3 cellular contexts compared by ENCODE assay signal in the genomic region with DNA sequence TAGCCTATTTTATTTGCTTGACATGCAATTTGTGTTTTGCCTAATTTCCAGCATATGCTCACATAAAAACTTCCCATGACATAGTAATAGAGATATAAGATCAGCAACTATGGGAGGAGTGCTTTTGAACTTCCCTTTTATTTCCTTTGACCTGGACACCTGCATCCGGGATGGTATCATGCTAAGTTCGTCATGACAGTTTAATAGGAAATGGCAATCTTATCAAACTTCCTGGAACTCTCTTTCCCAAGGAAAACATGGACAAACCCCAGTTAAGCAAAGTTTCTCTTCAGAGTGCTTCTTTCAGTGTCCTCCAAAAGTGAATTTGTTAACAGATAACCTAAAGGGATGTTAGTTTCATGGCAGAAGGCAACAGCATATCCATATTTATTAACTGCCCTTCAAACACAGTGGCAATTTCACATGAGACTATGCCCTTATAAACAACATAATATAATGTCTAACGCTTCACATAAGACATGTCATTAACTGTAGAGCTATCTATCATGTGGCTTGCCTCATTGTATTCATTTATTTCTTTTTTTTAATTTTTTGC.
A peak's percentile ranks its signal among the peaks of the same experiment; 100 is the strongest.
TF ChIP-seq lines count a peak whose summit lies in the region.

No MANE protein-coding gene starts in this region.

TF ChIP-seq in liver, 16 proteins besides CTCF, POLR2A, EP300 and RAD21:
- TF ChIP-seq, protein P1, sequence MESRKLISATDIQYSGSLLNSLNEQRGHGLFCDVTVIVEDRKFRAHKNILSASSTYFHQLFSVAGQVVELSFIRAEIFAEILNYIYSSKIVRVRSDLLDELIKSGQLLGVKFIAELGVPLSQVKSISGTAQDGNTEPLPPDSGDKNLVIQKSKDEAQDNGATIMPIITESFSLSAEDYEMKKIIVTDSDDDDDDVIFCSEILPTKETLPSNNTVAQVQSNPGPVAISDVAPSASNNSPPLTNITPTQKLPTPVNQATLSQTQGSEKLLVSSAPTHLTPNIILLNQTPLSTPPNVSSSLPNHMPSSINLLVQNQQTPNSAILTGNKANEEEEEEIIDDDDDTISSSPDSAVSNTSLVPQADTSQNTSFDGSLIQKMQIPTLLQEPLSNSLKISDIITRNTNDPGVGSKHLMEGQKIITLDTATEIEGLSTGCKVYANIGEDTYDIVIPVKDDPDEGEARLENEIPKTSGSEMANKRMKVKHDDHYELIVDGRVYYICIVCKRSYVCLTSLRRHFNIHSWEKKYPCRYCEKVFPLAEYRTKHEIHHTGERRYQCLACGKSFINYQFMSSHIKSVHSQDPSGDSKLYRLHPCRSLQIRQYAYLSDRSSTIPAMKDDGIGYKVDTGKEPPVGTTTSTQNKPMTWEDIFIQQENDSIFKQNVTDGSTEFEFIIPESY (IDR thresholded peaks at IDR 0.05) = no peak
- TF ChIP-seq EGR1 (IDR thresholded peaks at IDR 0.05; ENCODE audit: low read depth in 2 of 2) (peak in 1 of 2 donors; percentile 16), NR2F2 (IDR thresholded peaks at IDR 0.05) (peak; percentile 90)
- TF ChIP-seq, protein P2, sequence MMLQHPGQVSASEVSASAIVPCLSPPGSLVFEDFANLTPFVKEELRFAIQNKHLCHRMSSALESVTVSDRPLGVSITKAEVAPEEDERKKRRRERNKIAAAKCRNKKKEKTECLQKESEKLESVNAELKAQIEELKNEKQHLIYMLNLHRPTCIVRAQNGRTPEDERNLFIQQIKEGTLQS (IDR thresholded peaks at IDR 0.05) = no peak

TF ChIP-seq in HepG2, 621 proteins besides CTCF, POLR2A, EP300 and RAD21 (continued from another document):
- TF ChIP-seq, protein P3, sequence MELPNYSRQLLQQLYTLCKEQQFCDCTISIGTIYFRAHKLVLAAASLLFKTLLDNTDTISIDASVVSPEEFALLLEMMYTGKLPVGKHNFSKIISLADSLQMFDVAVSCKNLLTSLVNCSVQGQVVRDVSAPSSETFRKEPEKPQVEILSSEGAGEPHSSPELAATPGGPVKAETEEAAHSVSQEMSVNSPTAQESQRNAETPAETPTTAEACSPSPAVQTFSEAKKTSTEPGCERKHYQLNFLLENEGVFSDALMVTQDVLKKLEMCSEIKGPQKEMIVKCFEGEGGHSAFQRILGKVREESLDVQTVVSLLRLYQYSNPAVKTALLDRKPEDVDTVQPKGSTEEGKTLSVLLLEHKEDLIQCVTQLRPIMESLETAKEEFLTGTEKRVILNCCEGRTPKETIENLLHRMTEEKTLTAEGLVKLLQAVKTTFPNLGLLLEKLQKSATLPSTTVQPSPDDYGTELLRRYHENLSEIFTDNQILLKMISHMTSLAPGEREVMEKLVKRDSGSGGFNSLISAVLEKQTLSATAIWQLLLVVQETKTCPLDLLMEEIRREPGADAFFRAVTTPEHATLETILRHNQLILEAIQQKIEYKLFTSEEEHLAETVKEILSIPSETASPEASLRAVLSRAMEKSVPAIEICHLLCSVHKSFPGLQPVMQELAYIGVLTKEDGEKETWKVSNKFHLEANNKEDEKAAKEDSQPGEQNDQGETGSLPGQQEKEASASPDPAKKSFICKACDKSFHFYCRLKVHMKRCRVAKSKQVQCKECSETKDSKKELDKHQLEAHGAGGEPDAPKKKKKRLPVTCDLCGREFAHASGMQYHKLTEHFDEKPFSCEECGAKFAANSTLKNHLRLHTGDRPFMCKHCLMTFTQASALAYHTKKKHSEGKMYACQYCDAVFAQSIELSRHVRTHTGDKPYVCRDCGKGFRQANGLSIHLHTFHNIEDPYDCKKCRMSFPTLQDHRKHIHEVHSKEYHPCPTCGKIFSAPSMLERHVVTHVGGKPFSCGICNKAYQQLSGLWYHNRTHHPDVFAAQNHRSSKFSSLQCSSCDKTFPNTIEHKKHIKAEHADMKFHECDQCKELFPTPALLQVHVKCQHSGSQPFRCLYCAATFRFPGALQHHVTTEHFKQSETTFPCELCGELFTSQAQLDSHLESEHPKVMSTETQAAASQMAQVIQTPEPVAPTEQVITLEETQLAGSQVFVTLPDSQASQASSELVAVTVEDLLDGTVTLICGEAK (IDR thresholded peaks at IDR 0.05) = no peak
- TF ChIP-seq, protein P3 (CRISPR knock-in tag; IDR thresholded peaks at IDR 0.05) = no peak
- TF ChIP-seq ZFY (CRISPR knock-in tag; IDR thresholded peaks at IDR 0.05) (no peak), ZNF225 (CRISPR knock-in tag; IDR thresholded peaks at IDR 0.05) (no peak), RBAK (CRISPR knock-in tag; IDR thresholded peaks at IDR 0.05) (no peak), SCMH1 (CRISPR knock-in tag; IDR thresholded peaks at IDR 0.05; ENCODE audit: borderline replicate concordance) (no peak), SAP130 (CRISPR knock-in tag; IDR thresholded peaks at IDR 0.05; ENCODE audit: low read depth) (no peak), ADNP (CRISPR knock-in tag; IDR thresholded peaks at IDR 0.05) (no peak)
- TF ChIP-seq, protein P4, sequence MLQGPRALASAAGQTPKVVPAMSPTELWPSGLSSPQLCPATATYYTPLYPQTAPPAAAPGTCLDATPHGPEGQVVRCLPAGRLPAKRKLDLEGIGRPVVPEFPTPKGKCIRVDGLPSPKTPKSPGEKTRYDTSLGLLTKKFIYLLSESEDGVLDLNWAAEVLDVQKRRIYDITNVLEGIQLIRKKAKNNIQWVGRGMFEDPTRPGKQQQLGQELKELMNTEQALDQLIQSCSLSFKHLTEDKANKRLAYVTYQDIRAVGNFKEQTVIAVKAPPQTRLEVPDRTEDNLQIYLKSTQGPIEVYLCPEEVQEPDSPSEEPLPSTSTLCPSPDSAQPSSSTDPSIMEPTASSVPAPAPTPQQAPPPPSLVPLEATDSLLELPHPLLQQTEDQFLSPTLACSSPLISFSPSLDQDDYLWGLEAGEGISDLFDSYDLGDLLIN (CRISPR knock-in tag; IDR thresholded peaks at IDR 0.05; ENCODE audit: borderline replicate concordance) = no peak
TF ChIP-seq in HepG2: peak in this region for 0.

TF ChIP-seq in K562, 482 proteins besides CTCF, POLR2A, EP300 and RAD21 (continued from another document and continues in another):
- no peak for TF ChIP-seq FOXA3 (CRISPR knock-in tag; conservative IDR thresholded peaks at IDR 0.05 in 1 of 2, IDR thresholded peaks at IDR 0.05 in 1 of 2)
- TF ChIP-seq SP1 (CRISPR knock-in tag; IDR thresholded peaks at IDR 0.05) = no peak
- TF ChIP-seq ZNF766 (CRISPR knock-in tag; conservative IDR thresholded peaks at IDR 0.05) = no peak
- no peak for TF ChIP-seq U2AF2 (optimal IDR thresholded peaks at IDR 0.05; ENCODE audit: low read depth, low read length)
- no peak for TF ChIP-seq TEAD2 (tag; IDR thresholded peaks at IDR 0.05)
- TF ChIP-seq DNMT1 (IDR thresholded peaks at IDR 0.05) = no peak
- TF ChIP-seq ESRRB (CRISPR knock-in tag; IDR thresholded peaks at IDR 0.05; ENCODE audit: borderline replicate concordance) = no peak
- no peak for TF ChIP-seq POLR2B (IDR thresholded peaks at IDR 0.05; ENCODE audit: low read depth, partially characterized antibody)
- TF ChIP-seq CREBBP (IDR thresholded peaks at IDR 0.05; ENCODE audit: low read depth, low read length) = no peak
- TF ChIP-seq PHF21A (IDR thresholded peaks at IDR 0.05; ENCODE audit: borderline replicate concordance, low read depth) = no peak
- no peak for TF ChIP-seq GATAD2B (IDR thresholded peaks at IDR 0.05; ENCODE audit: borderline replicate concordance)
- no peak for TF ChIP-seq ZNF830 (CRISPR knock-in tag; IDR thresholded peaks at IDR 0.05)
- TF ChIP-seq SMARCB1 (IDR thresholded peaks at IDR 0.05; ENCODE audit: insufficient read length, low read depth) = no peak
- TF ChIP-seq RERE (CRISPR knock-in tag; IDR thresholded peaks at IDR 0.05; ENCODE audit: borderline replicate concordance) = no peak
- no peak for TF ChIP-seq SETDB1 (IDR thresholded peaks at IDR 0.05; ENCODE audit: low read length)
- peak; percentile 56; the same call in 1 of the 2 replicates for TF ChIP-seq ZNF175 (CRISPR knock-in tag; IDR thresholded peaks at IDR 0.05; ENCODE audit: low read depth)
- TF ChIP-seq MCM2 (IDR thresholded peaks at IDR 0.05; ENCODE audit: low read depth) = no peak
- no peak for TF ChIP-seq HINFP (tag; conservative IDR thresholded peaks at IDR 0.05; ENCODE audit: low read depth)
- TF ChIP-seq ETS2 (tag; IDR thresholded peaks at IDR 0.05; ENCODE audit: borderline replicate concordance, poor library complexity, severe bottlenecking) = no peak
- TF ChIP-seq ZMIZ1 (IDR thresholded peaks at IDR 0.05; ENCODE audit: low read depth in 2 of 2, low read length in 2 of 2) = no peak
- no peak for TF ChIP-seq U2AF1 (optimal IDR thresholded peaks at IDR 0.05; ENCODE audit: low read depth, low read length)
- TF ChIP-seq TSC22D4 (tag; IDR thresholded peaks at IDR 0.05) = no peak
